ENCODE assay signal across 9 cellular contexts in genomic region chr3:194204036-194204792, GRCh38.
DNase-seq lines count a peak whose midpoint lies in the region; ATAC-seq, FAIRE-seq and TF ChIP-seq lines count a peak whose summit lies in the region.
"Had no signal": no experiment of that assay in that cellular context is flagged by ENCODE, and none has a peak within 500 bp of the region (broad histone marks: within the 10 kb centered on the region; RNA-seq: fewer than 3 reads in every experiment).

No MANE protein-coding gene starts in this region.

- peak; percentile 26 for DNase-seq in GM12892 (ENCODE audit: insufficient read length)
- DNase-seq in upper lobe of right lung, result peak; percentile 73
- DNase-seq in uterus, result no peak

- no peak overlapping the region for H3K27ac Mint-ChIP-seq in activated naive CD8-positive, alpha-beta T cell

- FAIRE-seq in GM12892 (lab: Jason Lieb, UNC), result no peak
- FAIRE-seq: frontal cortex had no signal

- TF ChIP-seq RAD21 in liver (IDR thresholded peaks at IDR 0.05), result peak; percentile 8 to 26

- ATAC-seq in HG03460 (IDR thresholded peaks at IDR 0.05; ENCODE audit: unreplicated experiment), result peak; percentile 52
- peak; percentile 63 for ATAC-seq in upper lobe of right lung
- ATAC-seq in HG02798 (IDR thresholded peaks at IDR 0.05; ENCODE audit: poor library complexity, unreplicated experiment), result no peak
- ATAC-seq in GM18519 (IDR thresholded peaks at IDR 0.05; ENCODE audit: low FRiP score, unreplicated experiment), result no peak

- no peaks in the 10 kb centered on the region for H3K27me3 ChIP-seq in liver (ENCODE audit: control insufficient read depth in 4 of 4, insufficient read depth in 4 of 4, low read length in 3 of 4)
- peaks cover 8% of the 10 kb centered on the region for H3K27me3 ChIP-seq in upper lobe of right lung
- H3K27me3 ChIP-seq in uterus, result peaks cover 0 to 3% of the 10 kb centered on the region in 2 donors

- H3K36me3 ChIP-seq in liver (ENCODE audit: control insufficient read depth in 4 of 4, insufficient read depth in 3 of 4, low read depth in 1 of 4, low read length in 3 of 4) (no peaks in the 10 kb centered on the region), upper lobe of right lung (no peaks in the 10 kb centered on the region), uterus (no peaks in the 10 kb centered on the region)

- peaks cover 22% of the 10 kb centered on the region for H3K27me3 Mint-ChIP-seq in activated naive CD8-positive, alpha-beta T cell

- WGBS in liver, result 9% methylated on average over 70 of the region's 70 CpGs

- no peak overlapping the region for H3K27ac ChIP-seq in liver (ENCODE audit: low read depth in 1 of 2, low read length in 2 of 2)
- no peak overlapping the region for H3K27ac ChIP-seq in upper lobe of right lung
- H3K27ac ChIP-seq in uterus, result no peak overlapping the region

- peaks cover 0 to 2% (median 0%) of the 10 kb centered on the region in 4 donors for H3K4me1 ChIP-seq in liver (ENCODE audit: control insufficient read depth in 4 of 4, insufficient read depth in 4 of 4, low read length in 3 of 4)
- H3K4me1 ChIP-seq in upper lobe of right lung, result peaks cover 21% of the 10 kb centered on the region
- H3K4me1 ChIP-seq in uterus, result no peaks in the 10 kb centered on the region

- peak overlapping the region; percentile 87 for H3K4me3 Mint-ChIP-seq in activated naive CD8-positive, alpha-beta T cell

- TF ChIP-seq POLR2A in GM12892 (IDR thresholded peaks at IDR 0.05; ENCODE audit: low read depth, low read length), result no peak
- TF ChIP-seq POLR2A in uterus (IDR thresholded peaks at IDR 0.05), result no peak

- H3K9me3 Mint-ChIP-seq in activated naive CD8-positive, alpha-beta T cell (ENCODE audit: low read depth), result no peaks in the 10 kb centered on the region

- no peaks in the 10 kb centered on the region for H3K36me3 Mint-ChIP-seq in activated naive CD8-positive, alpha-beta T cell

- no peaks in the 10 kb centered on the region for H3K9me3 ChIP-seq in liver (ENCODE audit: control insufficient read depth in 4 of 4, low read length in 3 of 4)
- H3K9me3 ChIP-seq in upper lobe of right lung, result no peaks in the 10 kb centered on the region
- H3K9me3 ChIP-seq in uterus, result no peaks in the 10 kb centered on the region

- TF ChIP-seq CTCF in liver (IDR thresholded peaks at IDR 0.05; ENCODE audit: low read depth, low read length, missing input control) (no peak), upper lobe of right lung (IDR thresholded peaks at IDR 0.05) (no peak), uterus (IDR thresholded peaks at IDR 0.05) (no peak)

- intact Hi-C loops in upper lobe of right lung (cut with DNase I), result no loop called here
- intact Hi-C loops in uterus (cut with DNase I; ENCODE audit: low total_unique reads), result no loop called here

- H3K4me3 ChIP-seq in liver (ENCODE audit: low read depth in 1 of 3, low read length in 3 of 3) (peak overlapping the region in 2 of 3 donors; percentile 28 to 61), upper lobe of right lung (peak overlapping the region; percentile 35), uterus (no peak overlapping the region)

- peaks cover 16% of the 10 kb centered on the region for H3K4me1 Mint-ChIP-seq in activated naive CD8-positive, alpha-beta T cell (ENCODE audit: low read depth)

- H3K9ac ChIP-seq in liver (ENCODE audit: low read depth in 1 of 2, low read length in 2 of 2), result no peak overlapping the region

TF ChIP-seq in liver, 16 proteins besides CTCF, POLR2A, EP300 and RAD21:
- no peak for TF ChIP-seq SP1 (IDR thresholded peaks at IDR 0.05)
- peak in 1 of 2 donors; percentile 34 for TF ChIP-seq EGR1 (IDR thresholded peaks at IDR 0.05; ENCODE audit: low read depth in 2 of 2)
- no peak for TF ChIP-seq FOXA1 (IDR thresholded peaks at IDR 0.05)
- no peak for TF ChIP-seq MAX (IDR thresholded peaks at IDR 0.05)
TF ChIP-seq in liver: peak in this region for 1.

Comparison
In these comparisons a context has a peak if more than half of its experiments do, and no peak if none do; other contexts are left out.
1. DNase-seq: peak in GM12892 (single experiment) and upper lobe of right lung (single experiment); none in uterus (0 of 2).
2. ATAC-seq: peak in HG03460 (single experiment) and upper lobe of right lung (single experiment); none in HG02798 (single experiment) and GM18519 (single experiment).
3. H3K4me3 ChIP-seq: peak in liver (2 of 3) and upper lobe of right lung (single experiment); none in uterus (0 of 2).